ENCODE assay signal across 22 cellular contexts in genomic region chr4:8152090-8152864, GRCh38.
"Had no signal": no experiment of that assay in that cellular context is flagged by ENCODE, and none has a peak within 500 bp of the region (broad histone marks: within the 10 kb centered on the region; RNA-seq: fewer than 3 reads in every experiment).

No MANE protein-coding gene starts in this region.

- H3K27ac Mint-ChIP-seq: natural killer cell treated with Interleukin-12 subunit alpha and Interleukin-12 subunit beta and Interleukin-15 and Interleukin-18, amount 100 ng/mL, for 72 hours; neural progenitor cell; stimulated activated memory B cell treated with anti-CD40 and anti-IgM and Interleukin-4, amounts not matched to agents 10 μg/mL and 1 μg/mL and 100 μg/mL, for 72 hours; stimulated activated naive CD8-positive, alpha-beta T cell treated with anti-CD3 and anti-CD28 coated beads, Interleukin-15, Interleukin-2, amounts not matched to agents 100 ng/mL and 50 ng/mL, for 24 hours had no signal

- H2AFZ ChIP-seq: neural progenitor cell, parathyroid adenoma had no signal

- H3K4me3 ChIP-seq: esophagus muscularis mucosa, left lung, lung, neural progenitor cell, prostate gland, sigmoid colon, tibial artery, upper lobe of left lung, uterus had no signal

- H3K79me2 ChIP-seq: parathyroid adenoma had no signal

- ATAC-seq: left lung; natural killer cell treated with Interleukin-12 subunit alpha and Interleukin-12 subunit beta and Interleukin-15 and Interleukin-18, amount 100 ng/mL, for 72 hours; stimulated activated memory B cell treated with anti-CD40 and anti-IgM and Interleukin-4, amounts not matched to agents 10 μg/mL and 1 μg/mL and 100 μg/mL, for 72 hours had no signal

- H3K36me3 Mint-ChIP-seq: natural killer cell treated with Interleukin-12 subunit alpha and Interleukin-12 subunit beta and Interleukin-15 and Interleukin-18, amount 100 ng/mL, for 72 hours; neural progenitor cell had no signal

- H3K9me3 Mint-ChIP-seq: natural killer cell treated with Interleukin-12 subunit alpha and Interleukin-12 subunit beta and Interleukin-15 and Interleukin-18, amount 100 ng/mL, for 72 hours; neural progenitor cell; stimulated activated memory B cell treated with anti-CD40 and anti-IgM and Interleukin-4, amounts not matched to agents 10 μg/mL and 1 μg/mL and 100 μg/mL, for 72 hours; stimulated activated naive CD8-positive, alpha-beta T cell treated with anti-CD3 and anti-CD28 coated beads, Interleukin-15, Interleukin-2, amounts not matched to agents 100 ng/mL and 50 ng/mL, for 24 hours had no signal

- H3K9me3 ChIP-seq: esophagus muscularis mucosa, left lung, prostate gland, sigmoid colon, tibial artery, upper lobe of left lung, uterus had no signal

- H3K27ac ChIP-seq: epithelial cell of prostate, esophagus muscularis mucosa, left lung, neural progenitor cell, parathyroid adenoma, prostate gland, sigmoid colon, tibial artery, upper lobe of left lung, uterus had no signal

- DNase-seq: effector memory CD4-positive, alpha-beta T cell; hippocampal formation; mesenchymal stem cell; midbrain; occipital lobe; retina; sigmoid colon; small intestine; stimulated activated CD4-positive, alpha-beta T cell treated with anti-CD3 and anti-CD28 coated beads, Interleukin-4, amount 100 ng/mL, for 1 hour; tibial artery; upper lobe of left lung; uterus had no signal

- H3K4me3 Mint-ChIP-seq: natural killer cell treated with Interleukin-12 subunit alpha and Interleukin-12 subunit beta and Interleukin-15 and Interleukin-18, amount 100 ng/mL, for 72 hours; neural progenitor cell; stimulated activated memory B cell treated with anti-CD40 and anti-IgM and Interleukin-4, amounts not matched to agents 10 μg/mL and 1 μg/mL and 100 μg/mL, for 72 hours; stimulated activated naive CD8-positive, alpha-beta T cell treated with anti-CD3 and anti-CD28 coated beads, Interleukin-15, Interleukin-2, amounts not matched to agents 100 ng/mL and 50 ng/mL, for 24 hours had no signal

- H3K4me2 ChIP-seq: neural progenitor cell had no signal

- H3K4me1 ChIP-seq: neural progenitor cell, parathyroid adenoma, prostate gland, uterus had no signal

- H3K36me3 ChIP-seq: esophagus muscularis mucosa, left lung, neural progenitor cell, prostate gland, sigmoid colon, tibial artery, upper lobe of left lung, uterus had no signal

- H3K27me3 ChIP-seq: tibial artery, uterus had no signal
